Comparison of ENCODE assay signal across 2 cellular contexts in the genomic region with DNA sequence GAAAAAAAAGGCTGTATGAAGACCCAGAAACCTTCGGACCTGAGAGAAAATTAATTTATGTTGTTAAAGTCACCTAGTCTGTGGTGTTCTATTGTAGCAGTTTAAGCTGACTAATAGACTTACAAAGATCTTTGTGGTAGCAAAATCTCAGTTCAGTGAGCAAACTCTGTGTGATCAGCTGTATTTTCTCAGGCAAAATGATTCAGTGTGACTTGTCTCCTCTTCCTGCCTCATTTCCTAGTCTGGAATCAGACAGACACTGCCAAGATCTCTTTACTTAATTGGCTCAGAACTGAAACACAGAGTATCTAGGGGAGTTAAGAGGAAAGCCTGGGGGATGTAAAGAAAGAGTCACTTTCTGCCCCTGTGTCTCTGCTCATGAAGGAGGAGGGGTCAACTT.
TF ChIP-seq lines count a peak whose summit lies in the region.

No MANE protein-coding gene starts in this region.

TF ChIP-seq in GM23338, 12 proteins besides CTCF, POLR2A, EP300 and RAD21:
- TF ChIP-seq EZH2phosphoT487 (IDR thresholded peaks at IDR 0.05; ENCODE audit: unreplicated experiment): no peak
- TF ChIP-seq ZNF462 (CRISPR knock-in tag; IDR thresholded peaks at IDR 0.05): no peak
- no peak for TF ChIP-seq NANOG (IDR thresholded peaks at IDR 0.05; ENCODE audit: borderline replicate concordance)
- no peak for TF ChIP-seq EZH2 (IDR thresholded peaks at IDR 0.05; ENCODE audit: low read depth, unreplicated experiment)
TF ChIP-seq in GM23338: peak in this region for 0.

TF ChIP-seq in HepG2, 621 proteins besides CTCF, POLR2A, EP300 and RAD21:
- TF ChIP-seq, protein P1, sequence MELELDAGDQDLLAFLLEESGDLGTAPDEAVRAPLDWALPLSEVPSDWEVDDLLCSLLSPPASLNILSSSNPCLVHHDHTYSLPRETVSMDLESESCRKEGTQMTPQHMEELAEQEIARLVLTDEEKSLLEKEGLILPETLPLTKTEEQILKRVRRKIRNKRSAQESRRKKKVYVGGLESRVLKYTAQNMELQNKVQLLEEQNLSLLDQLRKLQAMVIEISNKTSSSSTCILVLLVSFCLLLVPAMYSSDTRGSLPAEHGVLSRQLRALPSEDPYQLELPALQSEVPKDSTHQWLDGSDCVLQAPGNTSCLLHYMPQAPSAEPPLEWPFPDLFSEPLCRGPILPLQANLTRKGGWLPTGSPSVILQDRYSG (CRISPR knock-in tag; IDR thresholded peaks at IDR 0.05): no peak
- TF ChIP-seq, protein P2, sequence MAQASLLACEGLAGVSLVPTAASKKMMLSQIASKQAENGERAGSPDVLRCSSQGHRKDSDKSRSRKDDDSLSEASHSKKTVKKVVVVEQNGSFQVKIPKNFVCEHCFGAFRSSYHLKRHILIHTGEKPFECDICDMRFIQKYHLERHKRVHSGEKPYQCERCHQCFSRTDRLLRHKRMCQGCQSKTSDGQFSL (CRISPR knock-in tag; IDR thresholded peaks at IDR 0.05): no peak
- TF ChIP-seq PHF5A (CRISPR knock-in tag; IDR thresholded peaks at IDR 0.05; ENCODE audit: low read depth, unreplicated experiment) (no peak), ZNF766 (CRISPR knock-in tag; IDR thresholded peaks at IDR 0.05; ENCODE audit: borderline replicate concordance) (no peak), HIVEP1 (CRISPR knock-in tag; IDR thresholded peaks at IDR 0.05) (no peak), KDM6A (CRISPR knock-in tag; IDR thresholded peaks at IDR 0.05; ENCODE audit: low read depth) (no peak), MATR3 (CRISPR knock-in tag; IDR thresholded peaks at IDR 0.05) (no peak), ZNF768 (CRISPR knock-in tag; IDR thresholded peaks at IDR 0.05) (no peak), FOXM1 (CRISPR knock-in tag; IDR thresholded peaks at IDR 0.05) (no peak), HOXA7 (CRISPR knock-in tag; IDR thresholded peaks at IDR 0.05) (no peak), FOSL2 (CRISPR knock-in tag; IDR thresholded peaks at IDR 0.05) (no peak), HNRNPL (IDR thresholded peaks at IDR 0.05; ENCODE audit: low read depth, low read length) (no peak), ZMAT3 (CRISPR knock-in tag; conservative IDR thresholded peaks at IDR 0.05) (no peak), ZNF180 (CRISPR knock-in tag; IDR thresholded peaks at IDR 0.05; ENCODE audit: borderline replicate concordance, low read depth) (no peak), CHCHD3 (CRISPR knock-in tag; IDR thresholded peaks at IDR 0.05) (no peak)
- TF ChIP-seq, protein P3, sequence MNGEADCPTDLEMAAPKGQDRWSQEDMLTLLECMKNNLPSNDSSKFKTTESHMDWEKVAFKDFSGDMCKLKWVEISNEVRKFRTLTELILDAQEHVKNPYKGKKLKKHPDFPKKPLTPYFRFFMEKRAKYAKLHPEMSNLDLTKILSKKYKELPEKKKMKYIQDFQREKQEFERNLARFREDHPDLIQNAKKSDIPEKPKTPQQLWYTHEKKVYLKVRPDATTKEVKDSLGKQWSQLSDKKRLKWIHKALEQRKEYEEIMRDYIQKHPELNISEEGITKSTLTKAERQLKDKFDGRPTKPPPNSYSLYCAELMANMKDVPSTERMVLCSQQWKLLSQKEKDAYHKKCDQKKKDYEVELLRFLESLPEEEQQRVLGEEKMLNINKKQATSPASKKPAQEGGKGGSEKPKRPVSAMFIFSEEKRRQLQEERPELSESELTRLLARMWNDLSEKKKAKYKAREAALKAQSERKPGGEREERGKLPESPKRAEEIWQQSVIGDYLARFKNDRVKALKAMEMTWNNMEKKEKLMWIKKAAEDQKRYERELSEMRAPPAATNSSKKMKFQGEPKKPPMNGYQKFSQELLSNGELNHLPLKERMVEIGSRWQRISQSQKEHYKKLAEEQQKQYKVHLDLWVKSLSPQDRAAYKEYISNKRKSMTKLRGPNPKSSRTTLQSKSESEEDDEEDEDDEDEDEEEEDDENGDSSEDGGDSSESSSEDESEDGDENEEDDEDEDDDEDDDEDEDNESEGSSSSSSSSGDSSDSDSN (CRISPR knock-in tag; IDR thresholded peaks at IDR 0.05): no peak
